9 cellular contexts compared by ENCODE assay signal in the genomic region with DNA sequence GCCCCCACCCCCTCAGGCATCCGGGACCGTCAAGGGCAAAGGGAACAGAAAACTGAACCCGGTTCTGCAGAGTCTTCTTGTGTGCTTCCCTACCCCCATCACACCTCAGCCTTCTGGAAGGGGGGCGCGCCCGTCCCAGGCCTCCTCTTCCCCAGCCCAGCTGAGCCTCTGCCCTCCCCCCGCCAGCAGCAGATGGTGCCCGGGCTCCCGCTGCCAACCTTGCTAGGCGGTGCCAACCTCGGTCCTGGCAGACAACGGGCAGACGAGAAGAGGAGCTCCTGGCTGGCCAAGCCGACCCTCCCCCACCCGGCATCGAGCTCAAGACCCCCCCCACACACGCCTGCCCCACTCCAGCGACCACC. TPM values are rescaled to one million over a fixed set of nuclear protein-coding genes. Genes with fewer than 3 reads are reported as not detected.
DNase-seq lines count a peak whose midpoint lies in the region; ATAC-seq and TF ChIP-seq lines count a peak whose summit lies in the region.
"Had no signal": no experiment of that assay in that cellular context is flagged by ENCODE, and none has a peak within 500 bp of the region (broad histone marks: within the 10 kb centered on the region; RNA-seq: fewer than 3 reads in every experiment).

No MANE protein-coding gene starts in this region.

- peaks cover 59 to 67% (median 62%) of the 10 kb centered on the region in 4 donors for H3K4me1 ChIP-seq in upper lobe of left lung

- no peak for TF ChIP-seq EP300 in upper lobe of left lung (IDR thresholded peaks at IDR 0.05)

- peak overlapping the region; percentile 66 for H3K4me3 Mint-ChIP-seq in activated naive CD4-positive, alpha-beta T cell treated with anti-CD3 and anti-CD28 coated beads, Interleukin-2, amount 10 ng/mL, durations not matched to agents 7 days and 5 days
- peak overlapping the region; percentile 42 to 69 (median 57) for H3K4me3 Mint-ChIP-seq in immature natural killer cell

- CTCF ChIA-PET in activated naive CD4-positive, alpha-beta T cell treated with anti-CD3 and anti-CD28 coated beads, Interleukin-2, amount 10 ng/mL, durations not matched to agents 7 days and 5 days (lab: Charles Lee) = interaction anchor here (0.8 to 11.9 kb wide), 19 partner anchors 9 to 213 kb away, joined by 3 to 318 read pairs (median 4); partner anchors contain the start of genes INHBE, LRP1, NXPH4 and SHMT2

- H3K36me3 ChIP-seq in SK-N-MC (ENCODE audit: insufficient read depth, low read length) (no peaks in the 10 kb centered on the region), upper lobe of left lung (no peaks in the 10 kb centered on the region)
- H3K36me3 ChIP-seq: cardiac muscle cell had no signal

- H3K9ac ChIP-seq in SK-N-MC (ENCODE audit: insufficient read length) = no peak overlapping the region

- H3K4me3 ChIP-seq in SK-N-MC = peak overlapping the region; percentile 96
- peak overlapping the region in 3 of 4 donors; percentile 25 to 45 (median 26) for H3K4me3 ChIP-seq in upper lobe of left lung

- no peaks in the 10 kb centered on the region for H3K9me3 Mint-ChIP-seq in activated naive CD4-positive, alpha-beta T cell treated with anti-CD3 and anti-CD28 coated beads, Interleukin-2, amount 10 ng/mL, durations not matched to agents 7 days and 5 days
- H3K9me3 Mint-ChIP-seq in activated naive CD4-positive, alpha-beta T cell treated with anti-CD3 and anti-CD28 coated beads, Interleukin-2, amount 50 U/mL, for 72 hours = no peaks in the 10 kb centered on the region
- H3K9me3 Mint-ChIP-seq in immature natural killer cell = no peaks in the 10 kb centered on the region

- no peak for DNase-seq in activated naive CD4-positive, alpha-beta T cell treated with anti-CD3 and anti-CD28 coated beads, Interleukin-2, amount 10 ng/mL, durations not matched to agents 7 days and 5 days
- no peak for DNase-seq in activated naive CD4-positive, alpha-beta T cell treated with anti-CD3 and anti-CD28 coated beads, Interleukin-2, amount 50 U/mL, for 72 hours (ENCODE audit: low spot score in 2 of 2)
- DNase-seq in SK-N-MC (ENCODE audit: low read depth, low spot score) (no peak), immature natural killer cell (no peak), upper lobe of left lung (peak in 1 of 2 donors; percentile 79), activated gamma-delta T cell (lab: John Stamatoyannopoulos, UW) (no peak), SIG-M5 (lab: John Stamatoyannopoulos, UW) (no peak)
- DNase-seq in activated CD4-positive, CD25-positive, alpha-beta regulatory T cell treated with anti-CD3 and anti-CD28 coated beads, Interleukin-2, amount 50 U/mL, for 72 hours = no peak

- H3K9me3 ChIP-seq in SK-N-MC (ENCODE audit: low read depth, low read length) (no peaks in the 10 kb centered on the region), upper lobe of left lung (no peaks in the 10 kb centered on the region)

- peaks cover 78% of the 10 kb centered on the region for H3K27me3 Mint-ChIP-seq in activated naive CD4-positive, alpha-beta T cell treated with anti-CD3 and anti-CD28 coated beads, Interleukin-2, amount 10 ng/mL, durations not matched to agents 7 days and 5 days
- H3K27me3 Mint-ChIP-seq in immature natural killer cell (ENCODE audit: low read depth in 3 of 3) = peaks cover 27 to 45% (median 40%) of the 10 kb centered on the region in 3 donors

- TF ChIP-seq CTCF in upper lobe of left lung (IDR thresholded peaks at IDR 0.05) = no peak

- H3K36me3 Mint-ChIP-seq in activated naive CD4-positive, alpha-beta T cell treated with anti-CD3 and anti-CD28 coated beads, Interleukin-2, amount 10 ng/mL, durations not matched to agents 7 days and 5 days = peaks cover 8% of the 10 kb centered on the region
- peaks cover 0 to 4% of the 10 kb centered on the region in 2 donors for H3K36me3 Mint-ChIP-seq in activated naive CD4-positive, alpha-beta T cell treated with anti-CD3 and anti-CD28 coated beads, Interleukin-2, amount 50 U/mL, for 72 hours
- H3K36me3 Mint-ChIP-seq in immature natural killer cell = peaks cover 0 to 4% (median 0%) of the 10 kb centered on the region in 3 donors

- H3K27me3 ChIP-seq in upper lobe of left lung = peaks cover 2 to 61% (median 33%) of the 10 kb centered on the region in 4 donors

- no peak overlapping the region for H3K27ac ChIP-seq in SK-N-MC
- no peak overlapping the region for H3K27ac ChIP-seq in upper lobe of left lung
- H3K27ac ChIP-seq: cardiac muscle cell had no signal

- peaks cover 65% of the 10 kb centered on the region for H3K4me1 Mint-ChIP-seq in activated naive CD4-positive, alpha-beta T cell treated with anti-CD3 and anti-CD28 coated beads, Interleukin-2, amount 10 ng/mL, durations not matched to agents 7 days and 5 days
- peaks cover 58 to 66% of the 10 kb centered on the region in 2 donors for H3K4me1 Mint-ChIP-seq in immature natural killer cell

- no peak overlapping the region for H3K27ac Mint-ChIP-seq in activated naive CD4-positive, alpha-beta T cell treated with anti-CD3 and anti-CD28 coated beads, Interleukin-2, amount 10 ng/mL, durations not matched to agents 7 days and 5 days
- H3K27ac Mint-ChIP-seq in activated naive CD4-positive, alpha-beta T cell treated with anti-CD3 and anti-CD28 coated beads, Interleukin-2, amount 50 U/mL, for 72 hours = no peak overlapping the region
- no peak overlapping the region for H3K27ac Mint-ChIP-seq in immature natural killer cell

- no peak for ATAC-seq in activated naive CD4-positive, alpha-beta T cell treated with anti-CD3 and anti-CD28 coated beads, Interleukin-2, amount 50 U/mL, for 72 hours
- ATAC-seq in upper lobe of left lung (ENCODE audit: low FRiP score in 2 of 2) = no peak

- TF ChIP-seq POLR2A in upper lobe of left lung (IDR thresholded peaks at IDR 0.05) = no peak

- WGBS in upper lobe of left lung, 2 donors = 2 to 3% methylated on average over 8 to 18 of the region's 18 CpGs

RNA-seq across cellular contexts. Expression of gene STAC3, which starts 8.7 kb away (rescaled TPM):
- total RNA-seq in activated naive CD4-positive, alpha-beta T cell treated with anti-CD3 and anti-CD28 coated beads, Interleukin-2, amount 50 U/mL, for 72 hours = 1 to 10 TPM; 2.8 to 5.4 TPM
- not detected for polyA plus RNA-seq in immature natural killer cell
- total RNA-seq in upper lobe of left lung = 10 to 100 TPM in 1 of 6 donors, 1 to 10 TPM in 5; 4.3 to 10.5 (median 5.6) TPM

RNA-seq across cellular contexts. Expression of gene SHMT2, which starts 12.8 kb away (rescaled TPM):
- total RNA-seq in activated naive CD4-positive, alpha-beta T cell treated with anti-CD3 and anti-CD28 coated beads, Interleukin-2, amount 50 U/mL, for 72 hours = 100 to 1,000 TPM; 360 to 376 TPM
- polyA plus RNA-seq in immature natural killer cell = 10 to 100 TPM; 43.1 to 50.8 (median 49.3) TPM
- 10 to 100 TPM; 37.9 to 92.0 (median 52.0) TPM for total RNA-seq in upper lobe of left lung

RNA-seq across cellular contexts. Expression of gene NXPH4, which starts 25.7 kb away (rescaled TPM):
- under 1 TPM; 0.11 to 0.54 TPM for total RNA-seq in activated naive CD4-positive, alpha-beta T cell treated with anti-CD3 and anti-CD28 coated beads, Interleukin-2, amount 50 U/mL, for 72 hours
- not detected for polyA plus RNA-seq in immature natural killer cell
- under 1 TPM in 3 of 6 donors, not detected in 3; 0.20 to 0.94 (median 0.22) TPM for total RNA-seq in upper lobe of left lung
